ENCODE assay signal across 1 cellular context in genomic region chr22:50244420-50245213, GRCh38.
TF ChIP-seq lines count a peak whose summit lies in the region.

TUBGCP6 (minus strand) TSS chr22:50245023; CDS start chr22:50244459, 564 bp downstream.

TF ChIP-seq in K562, 482 proteins besides CTCF, POLR2A, EP300 and RAD21 (continued from another document and continues in another):
- TF ChIP-seq ZNF277 (CRISPR knock-in tag; IDR thresholded peaks at IDR 0.05; ENCODE audit: borderline replicate concordance), result no peak
- no peak for TF ChIP-seq ZNF143 (CRISPR knock-in tag; IDR thresholded peaks at IDR 0.05)
- TF ChIP-seq TAF9B (IDR thresholded peaks at IDR 0.05; ENCODE audit: partially characterized antibody), result no peak
- no peak for TF ChIP-seq LEF1 (IDR thresholded peaks at IDR 0.05)
- peak; percentile 93 for TF ChIP-seq ZFX (CRISPR knock-in tag; IDR thresholded peaks at IDR 0.05)
- TF ChIP-seq SUPT5H (IDR thresholded peaks at IDR 0.05), result peak; percentile 87
- TF ChIP-seq PRPF4 (IDR thresholded peaks at IDR 0.05; ENCODE audit: insufficient read depth, low read depth, low read length, poor library complexity, severe bottlenecking), result no peak
- TF ChIP-seq E2F8 (IDR thresholded peaks at IDR 0.05; ENCODE audit: low read depth, partially characterized antibody), result peak; percentile 91
- TF ChIP-seq NR4A1 (CRISPR knock-in tag; IDR thresholded peaks at IDR 0.05), result no peak
- no peak for TF ChIP-seq NR4A1 (tag; IDR thresholded peaks at IDR 0.05)
- no peak for TF ChIP-seq SRSF9 (IDR thresholded peaks at IDR 0.05; ENCODE audit: borderline replicate concordance, low read depth, low read length)
- TF ChIP-seq NBN (IDR thresholded peaks at IDR 0.05; ENCODE audit: low read depth), result peak; percentile 77
- TF ChIP-seq THAP12 (CRISPR knock-in tag; IDR thresholded peaks at IDR 0.05), result no peak
- TF ChIP-seq LCOR (CRISPR knock-in tag; IDR thresholded peaks at IDR 0.05), result 0 out of 2 replicates have a peak, but pooled peaks have one; percentile 58
- no peak for TF ChIP-seq ZNF639 (CRISPR knock-in tag; conservative IDR thresholded peaks at IDR 0.05 in 1 of 2, IDR thresholded peaks at IDR 0.05 in 1 of 2)
- TF ChIP-seq RBM34 (IDR thresholded peaks at IDR 0.05; ENCODE audit: borderline replicate concordance, insufficient read depth, low read length), result no peak
- TF ChIP-seq PHF20 (IDR thresholded peaks at IDR 0.05; ENCODE audit: partially characterized antibody), result peak; percentile 93
- TF ChIP-seq MAFF (IDR thresholded peaks at IDR 0.05; ENCODE audit: low read length), result no peak
- no peak for TF ChIP-seq MAFG (tag; conservative IDR thresholded peaks at IDR 0.05)
- TF ChIP-seq ZBTB8A (IDR thresholded peaks at IDR 0.05; ENCODE audit: partially characterized antibody), result no peak
- no peak for TF ChIP-seq NCOA4 (IDR thresholded peaks at IDR 0.05; ENCODE audit: partially characterized antibody)
- TF ChIP-seq ZNF584 (CRISPR knock-in tag; IDR thresholded peaks at IDR 0.05; ENCODE audit: low read depth), result no peak
- TF ChIP-seq ZFP1 (CRISPR knock-in tag; IDR thresholded peaks at IDR 0.05), result no peak
- TF ChIP-seq ZNF217 (CRISPR knock-in tag; IDR thresholded peaks at IDR 0.05), result no peak
- peak; percentile 88 for TF ChIP-seq POLR2G (IDR thresholded peaks at IDR 0.05; ENCODE audit: low read depth, low read length)
- TF ChIP-seq NFATC3 (IDR thresholded peaks at IDR 0.05), result no peak
- TF ChIP-seq GMEB1 (CRISPR knock-in tag; IDR thresholded peaks at IDR 0.05), result peak; percentile 75
- peak; percentile 81 for TF ChIP-seq ETV5 (CRISPR knock-in tag; IDR thresholded peaks at IDR 0.05; ENCODE audit: low read depth)
- TF ChIP-seq ZNF184 (CRISPR knock-in tag; IDR thresholded peaks at IDR 0.05), result no peak
- TF ChIP-seq NEUROD1 (IDR thresholded peaks at IDR 0.05; ENCODE audit: borderline replicate concordance, low read depth, low read length, partially characterized antibody), result no peak
- no peak for TF ChIP-seq WHSC1 (IDR thresholded peaks at IDR 0.05; ENCODE audit: low read length)
- TF ChIP-seq DDX20 (tag; IDR thresholded peaks at IDR 0.05; ENCODE audit: low read depth), result no peak
- TF ChIP-seq SPI1 (IDR thresholded peaks at IDR 0.05; ENCODE audit: borderline replicate concordance, low read depth, low read length), result no peak
- TF ChIP-seq TFE3 (CRISPR knock-in tag; IDR thresholded peaks at IDR 0.05), result no peak
- TF ChIP-seq MTA2 (IDR thresholded peaks at IDR 0.05; ENCODE audit: low read depth), result no peak
- no peak for TF ChIP-seq HNRNPH1 (optimal IDR thresholded peaks at IDR 0.05; ENCODE audit: low read depth, low read length)
- TF ChIP-seq ZNF253 (CRISPR knock-in tag; conservative IDR thresholded peaks at IDR 0.05), result no peak
- 0 out of 2 replicates have a peak, but pooled peaks have one; percentile 49 for TF ChIP-seq NR2C2 (CRISPR knock-in tag; IDR thresholded peaks at IDR 0.05)
- peak; percentile 40; the same call in 1 of the 2 replicates for TF ChIP-seq NR2C2 (tag; IDR thresholded peaks at IDR 0.05)
- 0 out of 2 replicates have a peak, but pooled peaks have one; percentile 51 for TF ChIP-seq AFF4 (CRISPR knock-in tag; IDR thresholded peaks at IDR 0.05)
- TF ChIP-seq BHLHE40 (IDR thresholded peaks at IDR 0.05; ENCODE audit: low read length), result 0 out of 2 replicates have a peak, but pooled peaks have one; percentile 6
- no peak for TF ChIP-seq MEIS2 (IDR thresholded peaks at IDR 0.05; ENCODE audit: partially characterized antibody)
- peak in 1 of 2 experiments; percentile 76; a peak in 2 of 4 replicates for TF ChIP-seq MLLT1 (IDR thresholded peaks at IDR 0.05)
- no peak for TF ChIP-seq ZKSCAN8 (CRISPR knock-in tag; IDR thresholded peaks at IDR 0.05)
- TF ChIP-seq HDAC1 (IDR thresholded peaks at IDR 0.05), result peak in 1 of 2 experiments; percentile 83; a peak in 1 of 4 replicates
- no peak for TF ChIP-seq THAP7 (CRISPR knock-in tag; IDR thresholded peaks at IDR 0.05)
- TF ChIP-seq CREB5 (CRISPR knock-in tag; IDR thresholded peaks at IDR 0.05), result no peak
- TF ChIP-seq U2AF1 (optimal IDR thresholded peaks at IDR 0.05; ENCODE audit: low read depth, low read length), result peak; percentile 51
